1 cellular context compared by ENCODE assay signal in the genomic region with DNA sequence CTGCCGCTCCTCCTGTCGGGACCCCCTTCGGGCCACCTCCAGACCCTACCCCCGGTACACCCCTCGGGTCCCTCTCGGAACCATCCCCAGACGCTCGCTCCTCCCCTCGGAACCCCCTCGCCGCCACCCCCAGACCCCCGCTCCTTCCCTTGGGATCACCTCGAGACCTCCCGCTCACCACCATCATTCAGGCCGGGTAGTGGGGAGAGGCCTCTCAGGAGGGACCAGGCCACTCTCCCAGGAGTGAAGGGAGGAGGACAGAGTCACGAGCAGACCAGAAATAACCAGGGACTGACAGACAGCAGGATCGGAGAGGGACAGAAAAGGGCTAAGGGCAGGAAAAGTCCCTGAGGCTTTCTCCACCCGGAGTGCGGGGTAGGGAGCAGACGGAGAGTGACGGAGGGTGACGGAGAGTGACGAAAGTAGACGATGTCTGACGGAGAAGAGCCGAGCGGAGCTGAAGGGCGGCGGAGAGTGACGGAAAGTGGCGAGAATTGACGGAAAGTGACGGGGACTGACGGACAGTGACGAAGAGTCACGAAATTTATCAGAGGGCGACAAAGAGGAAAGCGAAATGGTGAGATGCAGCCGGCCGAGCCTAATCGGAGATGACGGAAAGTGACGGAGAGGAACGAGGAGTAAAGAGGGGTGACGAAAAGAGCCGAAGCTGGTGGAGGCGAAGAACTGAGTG.
TF ChIP-seq lines count a peak whose summit lies in the region.
"Not testable (repeated sequence)": the region's sequence is repeated elsewhere in the genome, so short reads cannot be mapped to it uniquely, and the experiment has no call there.

No MANE protein-coding gene starts in this region.

TF ChIP-seq in K562, 482 proteins besides CTCF, POLR2A, EP300 and RAD21:
- peak; percentile 41; the same call in 1 of the 2 replicates for TF ChIP-seq ZBTB7A (IDR thresholded peaks at IDR 0.05; ENCODE audit: borderline replicate concordance, control insufficient read depth, low read depth, low read length)
- not testable (repeated sequence) for TF ChIP-seq ATF1 (CRISPR knock-in tag; IDR thresholded peaks at IDR 0.05)
- TF ChIP-seq ATF1 (tag; IDR thresholded peaks at IDR 0.05): peak; percentile 49; the same call in 1 of the 2 replicates
